In the genomic region with DNA sequence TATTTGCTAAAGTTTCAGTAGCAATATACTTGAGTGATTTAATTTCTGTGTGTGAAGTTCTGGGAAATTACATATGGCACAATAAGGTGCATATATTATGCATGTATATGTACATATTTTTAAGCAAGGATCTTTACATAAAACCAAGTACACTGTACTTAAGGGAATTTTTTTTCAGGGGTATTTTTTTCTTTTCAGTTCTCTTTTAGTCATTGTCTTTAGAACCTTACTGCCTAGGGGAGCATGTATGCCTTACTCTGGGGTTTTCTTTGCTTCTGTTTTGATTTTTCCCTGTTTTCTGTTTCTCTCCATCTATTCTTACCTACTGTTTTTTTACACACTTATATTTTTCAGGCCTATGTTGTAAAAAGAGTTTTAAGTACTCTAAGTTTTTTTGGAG, we compare ENCODE assay signal across 18 cellular contexts. TPM values are rescaled to one million over a fixed set of nuclear protein-coding genes. Genes with fewer than 3 reads are reported as not detected.
DNase-seq lines count a peak whose midpoint lies in the region; ATAC-seq, FAIRE-seq and TF ChIP-seq lines count a peak whose summit lies in the region.
"Had no signal": no experiment of that assay in that cellular context is flagged by ENCODE, and none has a peak within 500 bp of the region (broad histone marks: within the 10 kb centered on the region; RNA-seq: fewer than 3 reads in every experiment).

No MANE protein-coding gene starts in this region.

- no peak for TF ChIP-seq EP300 in esophagus muscularis mucosa (IDR thresholded peaks at IDR 0.05)

- H2BK12ac ChIP-seq in H9 (ENCODE audit: insufficient read length, low read depth, low read length) = no peak overlapping the region

- no peak overlapping the region for H3K4me2 ChIP-seq in H9 (ENCODE audit: insufficient read depth, insufficient read length, low read length)
- H3K4me2 ChIP-seq: neural progenitor cell had no signal

- H3T11ph ChIP-seq in H9 (ENCODE audit: low read length) = no peak overlapping the region

- H2BK15ac ChIP-seq in H9 (ENCODE audit: low read depth, low read length) = no peak overlapping the region

- no peak for FAIRE-seq in GM12891 (lab: Jason Lieb, UNC)
- FAIRE-seq: astrocyte, HepG2, islet of Langerhans had no signal

- H3K23ac ChIP-seq in H9 (ENCODE audit: insufficient read length, low read depth, low read length) = no peak overlapping the region

- no peak overlapping the region for H3K4me3 ChIP-seq in esophagus muscularis mucosa
- H3K4me3 ChIP-seq: neural progenitor cell had no signal

- H2BK5ac ChIP-seq in H9 (ENCODE audit: insufficient read length, low read length) = no peak overlapping the region

- TF ChIP-seq POLR2A in GM12891 (IDR thresholded peaks at IDR 0.05; ENCODE audit: low read depth, low read length) (no peak), esophagus muscularis mucosa (IDR thresholded peaks at IDR 0.05; ENCODE audit: low read depth) (no peak)

- H2BK20ac ChIP-seq in H9 (ENCODE audit: low read depth, low read length, poor library complexity, severe bottlenecking) = no peak overlapping the region

- no peak overlapping the region for H3K4me3 Mint-ChIP-seq in H9
- H3K4me3 Mint-ChIP-seq: neural progenitor cell had no signal

- DNase-seq in GM12891 (ENCODE audit: insufficient read length, low spot score) (no peak), NCI-H526 treated with DMSO at 0.1 percent for 48 hours (lab: John Stamatoyannopoulos, UW) (no peak), SW 1271 (lab: John Stamatoyannopoulos, UW) (no peak), esophagus muscularis mucosa (ENCODE audit: extremely low spot score) (no peak), H9 (no peak)
- DNase-seq: cortex of kidney, GOT3, head of caudate nucleus, NCI-H2081, NCI-H524, PC-3 had no signal

- H2AK5ac ChIP-seq in H9 (ENCODE audit: insufficient read length, low read length) = no peak overlapping the region

- peaks cover 3 to 14% (median 9%) of the 10 kb centered on the region in 3 experiments; a peak in 5 of 7 replicates for H3K36me3 Mint-ChIP-seq in H9 (ENCODE audit: insufficient read depth in 1 of 3, low read depth in 3 of 3)

- no peak overlapping the region for H3K9ac ChIP-seq in H9 (ENCODE audit: extremely low read depth, insufficient read length, low read length)
- H3K9ac ChIP-seq: neural progenitor cell had no signal

- H3K27me3 ChIP-seq in esophagus muscularis mucosa (no peaks in the 10 kb centered on the region), H9 (ENCODE audit: insufficient read depth, low read length) (no peaks in the 10 kb centered on the region)
- H3K27me3 ChIP-seq: neural progenitor cell had no signal

- H3K4me1 Mint-ChIP-seq in H9 = peaks cover 4% of the 10 kb centered on the region in 2 experiments

- no peak overlapping the region for H3K18ac ChIP-seq in H9 (ENCODE audit: insufficient read length, low read depth, low read length)

- no peak overlapping the region for H3K14ac ChIP-seq in H9 (ENCODE audit: insufficient read depth, low read length)

- no peak overlapping the region for H4K5ac ChIP-seq in H9 (ENCODE audit: insufficient read length, low read depth, low read length)

- peak; percentile 53 for ATAC-seq in GM19351 (IDR thresholded peaks at IDR 0.05; ENCODE audit: unreplicated experiment)
- ATAC-seq in HG02571 (IDR thresholded peaks at IDR 0.05; ENCODE audit: unreplicated experiment) = peak; percentile 63
- peak; percentile 61 for ATAC-seq in HG03354 (IDR thresholded peaks at IDR 0.05; ENCODE audit: poor library complexity, severe bottlenecking, unreplicated experiment)
- ATAC-seq: HepG2, PC-3 had no signal

- TF ChIP-seq CTCF in esophagus muscularis mucosa (IDR thresholded peaks at IDR 0.05) (no peak), H9 (conservative IDR thresholded peaks at IDR 0.05) (no peak)

- intact Hi-C loops in esophagus muscularis mucosa (cut with DNase I) = no loop called here

- no peaks in the 10 kb centered on the region for H3K9me3 Mint-ChIP-seq in H9
- H3K9me3 Mint-ChIP-seq: neural progenitor cell had no signal

- no peak overlapping the region for H4K91ac ChIP-seq in H9 (ENCODE audit: insufficient read length, low read depth, low read length)

- H3K56ac ChIP-seq in H9 (ENCODE audit: insufficient read length, low read depth, low read length) = no peak overlapping the region

- H3K27ac ChIP-seq in esophagus muscularis mucosa (replicated peaks in 1 of 4) (no peak overlapping the region), H9 (ENCODE audit: insufficient read length, low read depth, low read length) (no peak overlapping the region)
- H3K27ac ChIP-seq: neural progenitor cell had no signal

- no peaks in the 10 kb centered on the region for H4K20me1 ChIP-seq in H9 (ENCODE audit: control insufficient read depth, insufficient read depth, insufficient read length)

- no peak overlapping the region for H2BK120ac ChIP-seq in H9 (ENCODE audit: low read depth, low read length, poor library complexity, severe bottlenecking)

- H3K4me1 ChIP-seq in esophagus muscularis mucosa (peaks cover 13 to 32% (median 28%) of the 10 kb centered on the region in 4 donors), H9 (ENCODE audit: insufficient read depth, low read length) (no peaks in the 10 kb centered on the region)

- peaks cover 0 to 4% (median 0%) of the 10 kb centered on the region in 4 donors for H3K36me3 ChIP-seq in esophagus muscularis mucosa

- H3K4ac ChIP-seq in H9 (ENCODE audit: low read depth, low read length) = no peak overlapping the region

- no peak overlapping the region for H2AFZ ChIP-seq in H9 (ENCODE audit: low read length)
- H2AFZ ChIP-seq: neural progenitor cell had no signal

- H4K8ac ChIP-seq in H9 (replicated peaks; ENCODE audit: insufficient read length, low read depth, low read length) = no peak overlapping the region

- H3K23me2 ChIP-seq in H9 (ENCODE audit: insufficient read length, low read depth, low read length, poor library complexity, severe bottlenecking) = no peaks in the 10 kb centered on the region

- no peaks in the 10 kb centered on the region for H3K27me3 Mint-ChIP-seq in H9 (ENCODE audit: low read depth)

- H3K9me3 ChIP-seq in esophagus muscularis mucosa (no peaks in the 10 kb centered on the region), H9 (ENCODE audit: control insufficient read depth, low read depth, low read length) (no peaks in the 10 kb centered on the region)

- no peak overlapping the region for H3K27ac Mint-ChIP-seq in H9
- H3K27ac Mint-ChIP-seq: neural progenitor cell had no signal

- no peaks in the 10 kb centered on the region for H3K79me1 ChIP-seq in H9 (ENCODE audit: insufficient read depth, low read depth, low read length, poor library complexity, severe bottlenecking)

- peaks cover 3% of the 10 kb centered on the region; the same call in 1 of the 2 replicates for H3K79me2 ChIP-seq in H9 (ENCODE audit: insufficient read depth, low read length)

TF ChIP-seq in GM12891, 5 proteins besides CTCF, POLR2A, EP300 and RAD21:
- TF ChIP-seq PAX5 (IDR thresholded peaks at IDR 0.05; ENCODE audit: insufficient read depth, low read length, severe bottlenecking) (no peak), POLR2AphosphoS5 (IDR thresholded peaks at IDR 0.05; ENCODE audit: low read depth, low read length) (no peak), SPI1 (IDR thresholded peaks at IDR 0.05; ENCODE audit: low read depth, low read length) (peak; percentile 27; the same call in 1 of the 2 replicates)

RNA-seq across cellular contexts. Expression of gene RAP2A, which starts 7.4 kb away (rescaled TPM):
- polyA plus RNA-seq in GM12891 (2012; ENCODE audit: low read depth, missing spikeins) = 6.7 TPM
- 10 to 100 TPM; 24.1 to 27.8 (median 26.0) TPM for total RNA-seq in esophagus muscularis mucosa
- total RNA-seq in H9 (2021) = 31.7 and 32.1 TPM in 2 replicates
